Comparison of ENCODE assay signal across 8 cellular contexts in genomic region chr11:61814958-61815789, GRCh38. TPM values are rescaled to one million over a fixed set of nuclear protein-coding genes. Genes with fewer than 3 reads are reported as not detected.
DNase-seq lines count a peak whose midpoint lies in the region; ATAC-seq and TF ChIP-seq lines count a peak whose summit lies in the region.

No MANE protein-coding gene starts in this region.

- H3K4me3 ChIP-seq in BLaER1 treated with 17β-estradiol and CSF1 and Interleukin-3, amounts not matched to agents 10 nM and 100 nM, result peak overlapping the region; percentile 66 to 95 (median 90)
- peak overlapping the region; percentile 92 for H3K4me3 ChIP-seq in endodermal cell (ENCODE audit: low read length)

- H3K27ac Mint-ChIP-seq in endodermal cell, result peak overlapping the region; percentile 100
- no peak overlapping the region for H3K27ac Mint-ChIP-seq in memory B cell
- peak overlapping the region; percentile 83 for H3K27ac Mint-ChIP-seq in stimulated activated memory B cell treated with anti-CD40 and anti-IgM and Interleukin-4, amounts not matched to agents 10 μg/mL and 1 μg/mL and 100 μg/mL, for 72 hours

- peaks cover 0 to 8% (median 4%) of the 10 kb centered on the region in 11 experiments; a peak in 10 of 22 replicates for H3K9me3 ChIP-seq in BLaER1 treated with 17β-estradiol and CSF1 and Interleukin-3, amounts not matched to agents 10 nM and 100 nM (replicated peaks in 1 of 11)
- H3K9me3 ChIP-seq in endodermal cell (ENCODE audit: control insufficient read depth, low read length), result no peaks in the 10 kb centered on the region

- H3K27ac ChIP-seq in BLaER1 treated with 17β-estradiol and CSF1 and Interleukin-3, amounts not matched to agents 10 nM and 100 nM, result peak overlapping the region; percentile 90 to 98 (median 97)
- peak overlapping the region; percentile 97 for H3K27ac ChIP-seq in endodermal cell (ENCODE audit: low read depth, low read length)

- peaks cover 0 to 30% (median 3%) of the 10 kb centered on the region in 11 experiments; a peak in 8 of 22 replicates for H4K20me1 ChIP-seq in BLaER1 treated with 17β-estradiol and CSF1 and Interleukin-3, amounts not matched to agents 10 nM and 100 nM

- H3K4me3 Mint-ChIP-seq in endodermal cell (peak overlapping the region; percentile 95), memory B cell (peak overlapping the region; percentile 82)
- peak overlapping the region; percentile 81 for H3K4me3 Mint-ChIP-seq in stimulated activated memory B cell treated with anti-CD40 and anti-IgM and Interleukin-4, amounts not matched to agents 10 μg/mL and 1 μg/mL and 100 μg/mL, for 72 hours

- DNase-seq in NCI-H345 (lab: John Stamatoyannopoulos, UW) (peak; percentile 94), endodermal cell (peak; percentile 99), memory B cell (ENCODE audit: low spot score in 2 of 2) (peak; percentile 31 to 38)
- DNase-seq in activated CD4-positive, alpha-beta T cell treated with anti-CD3 and anti-CD28 coated beads, Interleukin-2, amount 50 U/mL, for 48 hours, result peak; percentile 67 to 71

- H3K27me3 Mint-ChIP-seq in endodermal cell (ENCODE audit: insufficient read depth) (no peaks in the 10 kb centered on the region), memory B cell (peaks cover 19% of the 10 kb centered on the region)
- H3K27me3 Mint-ChIP-seq in stimulated activated memory B cell treated with anti-CD40 and anti-IgM and Interleukin-4, amounts not matched to agents 10 μg/mL and 1 μg/mL and 100 μg/mL, for 72 hours, result peaks cover 22% of the 10 kb centered on the region

- peaks cover 7 to 33% (median 22%) of the 10 kb centered on the region in 10 experiments; a peak in 19 of 20 replicates for H3K4me1 ChIP-seq in BLaER1 treated with 17β-estradiol and CSF1 and Interleukin-3, amounts not matched to agents 10 nM and 100 nM
- H3K4me1 ChIP-seq in endodermal cell (ENCODE audit: control insufficient read depth, insufficient read depth, low read length), result no peaks in the 10 kb centered on the region

- ATAC-seq in GM19035 (IDR thresholded peaks at IDR 0.05; ENCODE audit: unreplicated experiment), result peak; percentile 70
- peak; percentile 39 for ATAC-seq in HG03342 (IDR thresholded peaks at IDR 0.05; ENCODE audit: unreplicated experiment)
- peak; percentile 21 for ATAC-seq in memory B cell (ENCODE audit: low read depth)
- ATAC-seq in stimulated activated memory B cell treated with anti-CD40 and anti-IgM and Interleukin-4, amounts not matched to agents 10 μg/mL and 1 μg/mL and 100 μg/mL, for 72 hours, result peak; percentile 68

- H3K36me3 ChIP-seq in BLaER1 treated with 17β-estradiol and CSF1 and Interleukin-3, amounts not matched to agents 10 nM and 100 nM, result peaks cover 32 to 44% (median 41%) of the 10 kb centered on the region in 11 experiments
- peaks cover 33% of the 10 kb centered on the region for H3K36me3 ChIP-seq in endodermal cell (ENCODE audit: control insufficient read depth, insufficient read depth, low read length)

- H3K27me3 ChIP-seq in BLaER1 treated with 17β-estradiol and CSF1 and Interleukin-3, amounts not matched to agents 10 nM and 100 nM, result no peaks in the 10 kb centered on the region
- H3K27me3 ChIP-seq in endodermal cell (ENCODE audit: control insufficient read depth, insufficient read depth, low read length, poor library complexity, severe bottlenecking), result no peaks in the 10 kb centered on the region

- H3K9ac ChIP-seq in BLaER1 treated with 17β-estradiol and CSF1 and Interleukin-3, amounts not matched to agents 10 nM and 100 nM, result peak overlapping the region; percentile 91 to 98 (median 98)
- H3K9ac ChIP-seq in endodermal cell (ENCODE audit: extremely low read depth, low read length, poor library complexity, severe bottlenecking), result peak overlapping the region; percentile 92

- H3K9me3 Mint-ChIP-seq in endodermal cell, result peaks cover 4% of the 10 kb centered on the region
- no peaks in the 10 kb centered on the region for H3K9me3 Mint-ChIP-seq in memory B cell
- H3K9me3 Mint-ChIP-seq in stimulated activated memory B cell treated with anti-CD40 and anti-IgM and Interleukin-4, amounts not matched to agents 10 μg/mL and 1 μg/mL and 100 μg/mL, for 72 hours, result no peaks in the 10 kb centered on the region

- peak overlapping the region; percentile 79 to 99 (median 89) for H3K4me2 ChIP-seq in BLaER1 treated with 17β-estradiol and CSF1 and Interleukin-3, amounts not matched to agents 10 nM and 100 nM

- peaks cover 40% of the 10 kb centered on the region for H3K36me3 Mint-ChIP-seq in endodermal cell (ENCODE audit: low read depth)
- no peaks in the 10 kb centered on the region for H3K36me3 Mint-ChIP-seq in memory B cell
- peaks cover 12% of the 10 kb centered on the region for H3K36me3 Mint-ChIP-seq in stimulated activated memory B cell treated with anti-CD40 and anti-IgM and Interleukin-4, amounts not matched to agents 10 μg/mL and 1 μg/mL and 100 μg/mL, for 72 hours

- no peak for TF ChIP-seq CTCF in endodermal cell (conservative IDR thresholded peaks at IDR 0.05)

- H3K4me1 Mint-ChIP-seq in endodermal cell, result peaks cover 11% of the 10 kb centered on the region
- H3K4me1 Mint-ChIP-seq in memory B cell, result peaks cover 16% of the 10 kb centered on the region
- peaks cover 21% of the 10 kb centered on the region for H3K4me1 Mint-ChIP-seq in stimulated activated memory B cell treated with anti-CD40 and anti-IgM and Interleukin-4, amounts not matched to agents 10 μg/mL and 1 μg/mL and 100 μg/mL, for 72 hours

- 2 to 3% methylated on average over 28 to 66 of the region's 66 CpGs for whole genome bisulfite sequencing in endodermal cell (ENCODE audit: insufficient coverage in 1 of 2, insufficient read length in 1 of 2), 2 experiments

RNA-seq across cellular contexts. Expression of gene FADS1, which starts 1.6 kb away (rescaled TPM):
- total RNA-seq in endodermal cell, result 100 to 1,000 TPM; 127 to 138 TPM
- polyA plus RNA-seq in endodermal cell (2013, experiment 1 of 2), result 197 TPM
- polyA plus RNA-seq in endodermal cell (2013, experiment 2 of 2), result 191 TPM

RNA-seq across cellular contexts. Expression of gene FADS2, which starts 12.9 kb away (rescaled TPM):
- total RNA-seq in endodermal cell, result 100 to 1,000 TPM; 344 to 381 TPM
- 632 TPM for polyA plus RNA-seq in endodermal cell (2013, experiment 1 of 2)
- polyA plus RNA-seq in endodermal cell (2013, experiment 2 of 2), result 646 TPM

RNA-seq across cellular contexts. Expression of gene FEN1, which starts 22.5 kb away (rescaled TPM):
- total RNA-seq in endodermal cell, result 10 to 100 TPM; 66.7 to 81.8 TPM
- polyA plus RNA-seq in endodermal cell (2013, experiment 1 of 2), result 52.7 TPM
- polyA plus RNA-seq in endodermal cell (2013, experiment 2 of 2), result 49.1 TPM

RNA-seq across cellular contexts. Expression of gene TMEM258, which starts 22.8 kb away (rescaled TPM):
- 100 to 1,000 TPM; 174 to 180 TPM for total RNA-seq in endodermal cell
- 351 TPM for polyA plus RNA-seq in endodermal cell (2013, experiment 1 of 2)
- polyA plus RNA-seq in endodermal cell (2013, experiment 2 of 2), result 284 TPM

Comparison
In these comparisons a context has a peak if more than half of its experiments do, and no peak if none do; other contexts are left out.
1. Peak in every context shown above with its lines: DNase-seq, ATAC-seq, H3K4me3 ChIP-seq and H3K27ac ChIP-seq.
2. DNase-seq: peak in every context shown above with its lines; median percentile 99 in endodermal cell; 94 in NCI-H345; 69 in activated CD4-positive, alpha-beta T cell treated with anti-CD3 and anti-CD28 coated beads, Interleukin-2, amount 50 U/mL, for 48 hours; 34 in memory B cell.